ENCODE assay signal across 1 cellular context in the genomic region with DNA sequence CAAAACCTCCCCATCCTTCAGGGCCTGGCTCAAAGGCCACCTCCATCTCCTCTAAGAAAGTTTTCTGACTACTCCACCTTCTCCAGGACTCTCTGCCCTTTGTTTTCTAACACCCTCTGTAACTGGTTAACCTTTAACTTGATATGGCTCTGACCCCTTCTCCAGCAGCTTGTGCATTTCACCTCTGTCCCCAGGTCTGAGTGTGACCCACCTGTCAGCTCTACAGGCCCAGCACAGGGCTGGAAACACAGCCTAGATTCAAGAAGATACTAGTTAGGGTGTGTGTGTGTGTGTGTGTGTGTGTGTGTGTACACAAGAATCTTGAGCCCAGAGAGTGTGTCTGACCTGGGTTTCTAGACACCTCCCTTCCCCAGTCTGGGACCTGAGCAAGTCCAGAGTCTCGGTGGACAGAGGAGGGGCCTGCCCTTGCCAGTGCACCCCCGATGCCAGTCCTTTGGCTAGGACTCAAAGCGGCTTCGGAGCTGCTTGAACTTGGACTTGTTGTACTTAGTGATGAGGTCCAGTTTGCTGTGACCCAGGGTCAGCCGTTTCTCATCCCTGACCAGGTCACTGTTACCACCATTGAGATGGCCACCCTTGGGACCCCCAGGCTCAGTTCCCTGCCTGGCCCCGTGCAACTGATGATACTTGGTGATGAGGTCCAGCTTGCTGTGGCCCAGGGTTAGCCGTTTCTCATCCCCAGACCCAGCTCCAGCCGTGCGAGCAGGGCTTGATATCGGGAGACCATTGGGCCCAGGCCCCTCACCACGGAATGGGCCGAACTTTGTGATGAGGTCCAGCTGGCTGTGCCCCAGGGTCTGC.
TF ChIP-seq lines count a peak whose summit lies in the region.

No MANE protein-coding gene starts in this region.

TF ChIP-seq in HepG2, 621 proteins besides CTCF, POLR2A, EP300 and RAD21 (continued from another document and continues in another):
- TF ChIP-seq, protein P1, sequence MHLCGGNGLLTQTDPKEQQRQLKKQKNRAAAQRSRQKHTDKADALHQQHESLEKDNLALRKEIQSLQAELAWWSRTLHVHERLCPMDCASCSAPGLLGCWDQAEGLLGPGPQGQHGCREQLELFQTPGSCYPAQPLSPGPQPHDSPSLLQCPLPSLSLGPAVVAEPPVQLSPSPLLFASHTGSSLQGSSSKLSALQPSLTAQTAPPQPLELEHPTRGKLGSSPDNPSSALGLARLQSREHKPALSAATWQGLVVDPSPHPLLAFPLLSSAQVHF (CRISPR knock-in tag; IDR thresholded peaks at IDR 0.05) = no peak
- peak; percentile 23; the same call in 1 of the 2 replicates for TF ChIP-seq ZMYM3 (CRISPR knock-in tag; IDR thresholded peaks at IDR 0.05)
- TF ChIP-seq, protein P2, sequence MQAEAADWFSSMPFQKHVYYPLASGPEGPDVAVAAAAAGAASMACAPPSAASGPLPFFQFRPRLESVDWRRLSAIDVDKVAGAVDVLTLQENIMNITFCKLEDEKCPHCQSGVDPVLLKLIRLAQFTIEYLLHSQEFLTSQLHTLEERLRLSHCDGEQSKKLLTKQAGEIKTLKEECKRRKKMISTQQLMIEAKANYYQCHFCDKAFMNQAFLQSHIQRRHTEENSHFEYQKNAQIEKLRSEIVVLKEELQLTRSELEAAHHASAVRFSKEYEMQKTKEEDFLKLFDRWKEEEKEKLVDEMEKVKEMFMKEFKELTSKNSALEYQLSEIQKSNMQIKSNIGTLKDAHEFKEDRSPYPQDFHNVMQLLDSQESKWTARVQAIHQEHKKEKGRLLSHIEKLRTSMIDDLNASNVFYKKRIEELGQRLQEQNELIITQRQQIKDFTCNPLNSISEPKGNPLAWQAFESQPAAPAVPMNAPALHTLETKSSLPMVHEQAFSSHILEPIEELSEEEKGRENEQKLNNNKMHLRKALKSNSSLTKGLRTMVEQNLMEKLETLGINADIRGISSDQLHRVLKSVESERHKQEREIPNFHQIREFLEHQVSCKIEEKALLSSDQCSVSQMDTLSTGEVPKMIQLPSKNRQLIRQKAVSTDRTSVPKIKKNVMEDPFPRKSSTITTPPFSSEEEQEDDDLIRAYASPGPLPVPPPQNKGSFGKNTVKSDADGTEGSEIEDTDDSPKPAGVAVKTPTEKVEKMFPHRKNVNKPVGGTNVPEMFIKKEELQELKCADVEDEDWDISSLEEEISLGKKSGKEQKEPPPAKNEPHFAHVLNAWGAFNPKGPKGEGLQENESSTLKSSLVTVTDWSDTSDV (CRISPR knock-in tag; IDR thresholded peaks at IDR 0.05) = peak; percentile 63
- TF ChIP-seq ARID2 (CRISPR knock-in tag; IDR thresholded peaks at IDR 0.05; ENCODE audit: borderline replicate concordance) = 0 out of 2 replicates have a peak, but pooled peaks have one; percentile 50
- no peak for TF ChIP-seq MAZ (IDR thresholded peaks at IDR 0.05; ENCODE audit: borderline replicate concordance, low read depth, low read length)
- TF ChIP-seq MAZ (CRISPR knock-in tag; IDR thresholded peaks at IDR 0.05; ENCODE audit: low read depth) = peak; percentile 77; the same call in 1 of the 2 replicates
- TF ChIP-seq HHEX (CRISPR knock-in tag; IDR thresholded peaks at IDR 0.05) = peak; percentile 53
- TF ChIP-seq PAF1 (CRISPR knock-in tag; IDR thresholded peaks at IDR 0.05) = no peak
- TF ChIP-seq ZNF800 (CRISPR knock-in tag; IDR thresholded peaks at IDR 0.05) = 0 out of 2 replicates have a peak, but pooled peaks have one; percentile 19
- no peak for TF ChIP-seq STAT5B (CRISPR knock-in tag; IDR thresholded peaks at IDR 0.05)
- TF ChIP-seq JDP2 (CRISPR knock-in tag; IDR thresholded peaks at IDR 0.05; ENCODE audit: borderline replicate concordance) = no peak
- TF ChIP-seq, protein P3, sequence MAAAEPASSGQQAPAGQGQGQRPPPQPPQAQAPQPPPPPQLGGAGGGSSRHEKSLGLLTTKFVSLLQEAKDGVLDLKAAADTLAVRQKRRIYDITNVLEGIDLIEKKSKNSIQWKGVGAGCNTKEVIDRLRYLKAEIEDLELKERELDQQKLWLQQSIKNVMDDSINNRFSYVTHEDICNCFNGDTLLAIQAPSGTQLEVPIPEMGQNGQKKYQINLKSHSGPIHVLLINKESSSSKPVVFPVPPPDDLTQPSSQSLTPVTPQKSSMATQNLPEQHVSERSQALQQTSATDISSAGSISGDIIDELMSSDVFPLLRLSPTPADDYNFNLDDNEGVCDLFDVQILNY (CRISPR knock-in tag; conservative IDR thresholded peaks at IDR 0.05) = no peak
- 0 out of 2 replicates have a peak, but pooled peaks have one; percentile 26 for TF ChIP-seq ZNF775 (CRISPR knock-in tag; IDR thresholded peaks at IDR 0.05; ENCODE audit: borderline replicate concordance)
- no peak; the same call in 1 of the 2 replicates for TF ChIP-seq HIVEP1 (CRISPR knock-in tag; IDR thresholded peaks at IDR 0.05)
- TF ChIP-seq TEAD2 (CRISPR knock-in tag; IDR thresholded peaks at IDR 0.05) = no peak
- TF ChIP-seq SRF (IDR thresholded peaks at IDR 0.05; ENCODE audit: low read depth, low read length) = peak; percentile 24; the same call in 1 of the 2 replicates
- no peak for TF ChIP-seq ZNF44 (CRISPR knock-in tag; IDR thresholded peaks at IDR 0.05)
- TF ChIP-seq GLI4 (CRISPR knock-in tag; IDR thresholded peaks at IDR 0.05; ENCODE audit: borderline replicate concordance) = no peak
- TF ChIP-seq ZNF563 (CRISPR knock-in tag; IDR thresholded peaks at IDR 0.05) = 0 out of 2 replicates have a peak, but pooled peaks have one; percentile 35
- TF ChIP-seq MBNL3 (CRISPR knock-in tag; conservative IDR thresholded peaks at IDR 0.05) = no peak
- no peak for TF ChIP-seq PCBP1 (IDR thresholded peaks at IDR 0.05; ENCODE audit: borderline replicate concordance, low read depth, low read length)
- TF ChIP-seq KLF16 (CRISPR knock-in tag; IDR thresholded peaks at IDR 0.05) = peak in 1 of 2 experiments; percentile 2; a peak in 1 of 4 replicates
- TF ChIP-seq ESRRA (CRISPR knock-in tag; IDR thresholded peaks at IDR 0.05; ENCODE audit: low read depth) = peak; percentile 35; the same call in 1 of the 2 replicates
- TF ChIP-seq, protein P4, sequence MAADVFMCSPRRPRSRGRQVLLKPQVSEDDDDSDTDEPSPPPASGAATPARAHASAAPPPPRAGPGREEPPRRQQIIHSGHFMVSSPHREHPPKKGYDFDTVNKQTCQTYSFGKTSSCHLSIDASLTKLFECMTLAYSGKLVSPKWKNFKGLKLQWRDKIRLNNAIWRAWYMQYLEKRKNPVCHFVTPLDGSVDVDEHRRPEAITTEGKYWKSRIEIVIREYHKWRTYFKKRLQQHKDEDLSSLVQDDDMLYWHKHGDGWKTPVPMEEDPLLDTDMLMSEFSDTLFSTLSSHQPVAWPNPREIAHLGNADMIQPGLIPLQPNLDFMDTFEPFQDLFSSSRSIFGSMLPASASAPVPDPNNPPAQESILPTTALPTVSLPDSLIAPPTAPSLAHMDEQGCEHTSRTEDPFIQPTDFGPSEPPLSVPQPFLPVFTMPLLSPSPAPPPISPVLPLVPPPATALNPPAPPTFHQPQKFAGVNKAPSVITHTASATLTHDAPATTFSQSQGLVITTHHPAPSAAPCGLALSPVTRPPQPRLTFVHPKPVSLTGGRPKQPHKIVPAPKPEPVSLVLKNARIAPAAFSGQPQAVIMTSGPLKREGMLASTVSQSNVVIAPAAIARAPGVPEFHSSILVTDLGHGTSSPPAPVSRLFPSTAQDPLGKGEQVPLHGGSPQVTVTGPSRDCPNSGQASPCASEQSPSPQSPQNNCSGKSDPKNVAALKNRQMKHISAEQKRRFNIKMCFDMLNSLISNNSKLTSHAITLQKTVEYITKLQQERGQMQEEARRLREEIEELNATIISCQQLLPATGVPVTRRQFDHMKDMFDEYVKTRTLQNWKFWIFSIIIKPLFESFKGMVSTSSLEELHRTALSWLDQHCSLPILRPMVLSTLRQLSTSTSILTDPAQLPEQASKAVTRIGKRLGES (CRISPR knock-in tag; IDR thresholded peaks at IDR 0.05; ENCODE audit: borderline replicate concordance) = no peak
- TF ChIP-seq SMAD9 (CRISPR knock-in tag; IDR thresholded peaks at IDR 0.05) = no peak
- no peak for TF ChIP-seq PCBP2 (optimal IDR thresholded peaks at IDR 0.05; ENCODE audit: low read depth, low read length, poor library complexity, severe bottlenecking)
- no peak for TF ChIP-seq ZNF672 (CRISPR knock-in tag; IDR thresholded peaks at IDR 0.05)
- peak; percentile 29; the same call in 1 of the 2 replicates for TF ChIP-seq SIX1 (CRISPR knock-in tag; IDR thresholded peaks at IDR 0.05; ENCODE audit: borderline replicate concordance)
- TF ChIP-seq ZNF850 (CRISPR knock-in tag; conservative IDR thresholded peaks at IDR 0.05) = no peak
- no peak for TF ChIP-seq TCF7L2 (IDR thresholded peaks at IDR 0.05; ENCODE audit: low read depth, low read length)
- no peak; the same call in 1 of the 2 replicates for TF ChIP-seq HNF4G (IDR thresholded peaks at IDR 0.05; ENCODE audit: borderline replicate concordance, low read depth, low read length)
- no peak; the same call in 1 of the 2 replicates for TF ChIP-seq HNF4G (CRISPR knock-in tag; IDR thresholded peaks at IDR 0.05; ENCODE audit: borderline replicate concordance, low read depth)
- TF ChIP-seq MTF2 (CRISPR knock-in tag; IDR thresholded peaks at IDR 0.05; ENCODE audit: borderline replicate concordance) = peak; percentile 69; the same call in 1 of the 2 replicates
- TF ChIP-seq SOX5 (CRISPR knock-in tag; IDR thresholded peaks at IDR 0.05; ENCODE audit: borderline replicate concordance) = peak; percentile 63
- TF ChIP-seq POGZ (CRISPR knock-in tag; IDR thresholded peaks at IDR 0.05) = no peak
- TF ChIP-seq, protein P5, sequence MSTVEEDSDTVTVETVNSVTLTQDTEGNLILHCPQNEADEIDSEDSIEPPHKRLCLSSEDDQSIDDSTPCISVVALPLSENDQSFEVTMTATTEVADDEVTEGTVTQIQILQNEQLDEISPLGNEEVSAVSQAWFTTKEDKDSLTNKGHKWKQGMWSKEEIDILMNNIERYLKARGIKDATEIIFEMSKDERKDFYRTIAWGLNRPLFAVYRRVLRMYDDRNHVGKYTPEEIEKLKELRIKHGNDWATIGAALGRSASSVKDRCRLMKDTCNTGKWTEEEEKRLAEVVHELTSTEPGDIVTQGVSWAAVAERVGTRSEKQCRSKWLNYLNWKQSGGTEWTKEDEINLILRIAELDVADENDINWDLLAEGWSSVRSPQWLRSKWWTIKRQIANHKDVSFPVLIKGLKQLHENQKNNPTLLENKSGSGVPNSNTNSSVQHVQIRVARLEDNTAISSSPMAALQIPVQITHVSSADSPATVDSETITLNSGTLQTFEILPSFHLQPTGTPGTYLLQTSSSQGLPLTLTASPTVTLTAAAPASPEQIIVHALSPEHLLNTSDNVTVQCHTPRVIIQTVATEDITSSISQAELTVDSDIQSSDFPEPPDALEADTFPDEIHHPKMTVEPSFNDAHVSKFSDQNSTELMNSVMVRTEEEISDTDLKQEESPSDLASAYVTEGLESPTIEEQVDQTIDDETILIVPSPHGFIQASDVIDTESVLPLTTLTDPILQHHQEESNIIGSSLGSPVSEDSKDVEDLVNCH (CRISPR knock-in tag; IDR thresholded peaks at IDR 0.05) = no peak
- TF ChIP-seq, protein P6, sequence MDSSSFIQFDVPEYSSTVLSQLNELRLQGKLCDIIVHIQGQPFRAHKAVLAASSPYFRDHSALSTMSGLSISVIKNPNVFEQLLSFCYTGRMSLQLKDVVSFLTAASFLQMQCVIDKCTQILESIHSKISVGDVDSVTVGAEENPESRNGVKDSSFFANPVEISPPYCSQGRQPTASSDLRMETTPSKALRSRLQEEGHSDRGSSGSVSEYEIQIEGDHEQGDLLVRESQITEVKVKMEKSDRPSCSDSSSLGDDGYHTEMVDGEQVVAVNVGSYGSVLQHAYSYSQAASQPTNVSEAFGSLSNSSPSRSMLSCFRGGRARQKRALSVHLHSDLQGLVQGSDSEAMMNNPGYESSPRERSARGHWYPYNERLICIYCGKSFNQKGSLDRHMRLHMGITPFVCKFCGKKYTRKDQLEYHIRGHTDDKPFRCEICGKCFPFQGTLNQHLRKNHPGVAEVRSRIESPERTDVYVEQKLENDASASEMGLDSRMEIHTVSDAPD (CRISPR knock-in tag; IDR thresholded peaks at IDR 0.05) = peak; percentile 89; the same call in 1 of the 2 replicates
- TF ChIP-seq, protein P7, sequence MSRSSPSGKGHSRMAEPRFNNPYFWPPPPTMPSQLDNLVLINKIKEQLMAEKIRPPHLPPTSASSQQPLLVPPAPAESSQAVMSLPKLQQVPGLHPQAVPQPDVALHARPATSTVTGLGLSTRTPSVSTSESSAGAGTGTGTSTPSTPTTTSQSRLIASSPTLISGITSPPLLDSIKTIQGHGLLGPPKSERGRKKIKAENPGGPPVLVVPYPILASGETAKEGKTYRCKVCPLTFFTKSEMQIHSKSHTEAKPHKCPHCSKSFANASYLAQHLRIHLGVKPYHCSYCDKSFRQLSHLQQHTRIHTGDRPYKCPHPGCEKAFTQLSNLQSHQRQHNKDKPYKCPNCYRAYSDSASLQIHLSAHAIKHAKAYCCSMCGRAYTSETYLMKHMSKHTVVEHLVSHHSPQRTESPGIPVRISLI (CRISPR knock-in tag; IDR thresholded peaks at IDR 0.05; ENCODE audit: borderline replicate concordance) = no peak
- TF ChIP-seq ZNF335 (CRISPR knock-in tag; IDR thresholded peaks at IDR 0.05) = no peak; the same call in 1 of the 2 replicates
- peak; percentile 67 for TF ChIP-seq POLR2G (IDR thresholded peaks at IDR 0.05; ENCODE audit: low read depth, low read length)
- 0 out of 2 replicates have a peak, but pooled peaks have one; percentile 44 for TF ChIP-seq MEF2D (CRISPR knock-in tag; IDR thresholded peaks at IDR 0.05)
- TF ChIP-seq RFXAP (CRISPR knock-in tag; IDR thresholded peaks at IDR 0.05; ENCODE audit: borderline replicate concordance) = 0 out of 2 replicates have a peak, but pooled peaks have one; percentile 11
- TF ChIP-seq MLX (CRISPR knock-in tag; IDR thresholded peaks at IDR 0.05) = peak; percentile 71
- TF ChIP-seq ISX (CRISPR knock-in tag; conservative IDR thresholded peaks at IDR 0.05) = no peak
- peak; percentile 33; the same call in 1 of the 2 replicates for TF ChIP-seq ZBTB7A (CRISPR knock-in tag; IDR thresholded peaks at IDR 0.05)
- no peak for TF ChIP-seq U2AF2 (IDR thresholded peaks at IDR 0.05; ENCODE audit: low read depth, low read length)
- peak; percentile 58 for TF ChIP-seq ERF (CRISPR knock-in tag; IDR thresholded peaks at IDR 0.05)
- 0 out of 2 replicates have a peak, but pooled peaks have one; percentile 29 for TF ChIP-seq ZNF224 (CRISPR knock-in tag; IDR thresholded peaks at IDR 0.05)
